In the genomic region with DNA sequence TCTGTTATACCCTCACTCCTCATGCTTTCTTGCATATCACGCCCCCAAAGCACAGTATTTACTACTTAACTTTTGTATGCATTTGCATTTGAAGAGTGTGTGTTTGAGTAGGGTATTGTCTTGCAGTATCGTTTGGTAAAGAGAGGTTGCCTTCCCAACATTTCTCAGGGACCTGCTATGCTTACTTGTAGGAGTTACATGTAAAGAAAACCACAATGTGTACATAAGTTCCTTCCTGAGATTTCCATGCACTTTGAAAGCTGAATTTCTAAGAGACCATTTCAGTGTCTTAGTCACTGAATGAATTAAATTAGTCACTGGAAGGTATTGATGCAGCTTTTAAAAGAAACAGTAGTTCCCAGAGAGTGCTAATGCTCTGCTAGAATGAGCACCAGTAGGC, we compare ENCODE assay signal across 24 cellular contexts.
DNase-seq lines count a peak whose midpoint lies in the region; ATAC-seq and TF ChIP-seq lines count a peak whose summit lies in the region.
"Had no signal": no experiment of that assay in that cellular context is flagged by ENCODE, and none has a peak within 500 bp of the region (broad histone marks: within the 10 kb centered on the region; RNA-seq: fewer than 3 reads in every experiment).

No MANE protein-coding gene starts in this region.

- H3K4me1 Mint-ChIP-seq in activated naive CD4-positive, alpha-beta T cell treated with anti-CD3 and anti-CD28 coated beads, Interleukin-2, amount 50 U/mL, for 24 hours, result peaks cover 4% of the 10 kb centered on the region
- H3K4me1 Mint-ChIP-seq in stimulated activated naive B cell treated with anti-CD40 and anti-IgM and Interleukin-4, amounts not matched to agents 10 μg/mL and 1 μg/mL and 100 μg/mL, for 72 hours, result no peaks in the 10 kb centered on the region
- H3K4me1 Mint-ChIP-seq: natural killer cell had no signal

- H3K9ac ChIP-seq in smooth muscle cell (ENCODE audit: low read depth), result no peak overlapping the region
- H3K9ac ChIP-seq: parathyroid adenoma had no signal

- no peaks in the 10 kb centered on the region for H3K9me3 Mint-ChIP-seq in activated naive CD4-positive, alpha-beta T cell treated with anti-CD3 and anti-CD28 coated beads, Interleukin-2, amount 50 U/mL, for 24 hours
- no peaks in the 10 kb centered on the region for H3K9me3 Mint-ChIP-seq in stimulated activated naive B cell treated with anti-CD40 and anti-IgM and Interleukin-4, amounts not matched to agents 10 μg/mL and 1 μg/mL and 100 μg/mL, for 72 hours
- H3K9me3 Mint-ChIP-seq: natural killer cell; stimulated activated naive CD8-positive, alpha-beta T cell treated with anti-CD3 and anti-CD28 coated beads, Interleukin-15, Interleukin-2, amounts not matched to agents 100 ng/mL and 50 ng/mL, for 24 hours had no signal

- TF ChIP-seq CTCF in RWPE2 (IDR thresholded peaks at IDR 0.05; ENCODE audit: poor library complexity, severe bottlenecking), result no peak
- TF ChIP-seq CTCF in foreskin fibroblast (IDR thresholded peaks at IDR 0.05; ENCODE audit: low read depth, low read length), result no peak
- no peak for TF ChIP-seq CTCF in smooth muscle cell (IDR thresholded peaks at IDR 0.05; ENCODE audit: borderline replicate concordance, insufficient read depth, poor library complexity, severe bottlenecking)

- no peak for DNase-seq in activated naive CD4-positive, alpha-beta T cell (lab: John Stamatoyannopoulos, UW)
- no peak for DNase-seq in RWPE2 (ENCODE audit: low spot score)
- DNase-seq in foreskin fibroblast, result peak; percentile 7 to 27
- no peak for DNase-seq in smooth muscle cell (lab: John Stamatoyannopoulos, UW; ENCODE audit: unreplicated experiment)
- DNase-seq in left ventricle myocardium superior, result no peak
- DNase-seq in stimulated activated naive B cell treated with anti-CD40 and anti-IgM and Interleukin-4, amounts not matched to agents 10 μg/mL and 1 μg/mL and 100 μg/mL, for 72 hours, result no peak
- DNase-seq: 8988T; activated CD4-positive, alpha-beta T cell treated with anti-CD3 and anti-CD28 coated beads for 1 hour; dorsolateral prefrontal cortex; GDM1; kidney; mesendoderm; natural killer cell; NCI-H1694; NCI-H2227 treated with DMSO at 0.1 percent for 48 hours; NCI-H82; RPMI8226; stimulated activated CD4-positive, alpha-beta T cell treated with anti-CD3 and anti-CD28 coated beads, Interleukin-2, amount 100 ng/mL, for 24 hours; transverse colon had no signal

- no peaks in the 10 kb centered on the region for H3K79me2 ChIP-seq in smooth muscle cell (ENCODE audit: low read depth)
- H3K79me2 ChIP-seq: parathyroid adenoma had no signal

- H2AFZ ChIP-seq in smooth muscle cell (ENCODE audit: low read depth), result no peak overlapping the region
- H2AFZ ChIP-seq: parathyroid adenoma had no signal

- ATAC-seq in RWPE2 (ENCODE audit: low read depth), result peak; percentile 68
- ATAC-seq in left ventricle myocardium superior, result no peak
- ATAC-seq in GM18861 (IDR thresholded peaks at IDR 0.05; ENCODE audit: unreplicated experiment), result no peak
- ATAC-seq in stimulated activated naive B cell treated with anti-CD40 and anti-IgM and Interleukin-4, amounts not matched to agents 10 μg/mL and 1 μg/mL and 100 μg/mL, for 72 hours (replicated peaks), result no peak
- ATAC-seq: HCT116, natural killer cell had no signal

- intact Hi-C loops in left ventricle myocardium superior (cut with micrococcal nuclease), result loop anchor here (10.0 kb wide), 2 partner anchors 521 to 989 kb away; no protein-coding TSS in a partner anchor

- H3K36me3 Mint-ChIP-seq in activated naive CD4-positive, alpha-beta T cell treated with anti-CD3 and anti-CD28 coated beads, Interleukin-2, amount 50 U/mL, for 24 hours, result no peaks in the 10 kb centered on the region
- no peaks in the 10 kb centered on the region for H3K36me3 Mint-ChIP-seq in stimulated activated naive B cell treated with anti-CD40 and anti-IgM and Interleukin-4, amounts not matched to agents 10 μg/mL and 1 μg/mL and 100 μg/mL, for 72 hours
- H3K36me3 Mint-ChIP-seq: natural killer cell had no signal

- peak overlapping the region; percentile 52 for H3K27ac Mint-ChIP-seq in activated naive CD4-positive, alpha-beta T cell treated with anti-CD3 and anti-CD28 coated beads, Interleukin-2, amount 50 U/mL, for 24 hours
- H3K27ac Mint-ChIP-seq in stimulated activated naive B cell treated with anti-CD40 and anti-IgM and Interleukin-4, amounts not matched to agents 10 μg/mL and 1 μg/mL and 100 μg/mL, for 72 hours, result no peak overlapping the region
- H3K27ac Mint-ChIP-seq: natural killer cell; stimulated activated naive CD8-positive, alpha-beta T cell treated with anti-CD3 and anti-CD28 coated beads, Interleukin-15, Interleukin-2, amounts not matched to agents 100 ng/mL and 50 ng/mL, for 24 hours had no signal

- H3K27me3 ChIP-seq in RWPE2 (ENCODE audit: insufficient read depth, poor library complexity, severe bottlenecking), result no peaks in the 10 kb centered on the region
- H3K27me3 ChIP-seq in smooth muscle cell (ENCODE audit: low read depth), result no peaks in the 10 kb centered on the region
- H3K27me3 ChIP-seq: dorsolateral prefrontal cortex, transverse colon had no signal

- H3K27ac ChIP-seq in RWPE2 (ENCODE audit: poor library complexity, severe bottlenecking), result no peak overlapping the region
- no peak overlapping the region for H3K27ac ChIP-seq in smooth muscle cell (ENCODE audit: low read depth)
- H3K27ac ChIP-seq: dorsolateral prefrontal cortex, parathyroid adenoma, transverse colon had no signal

- no peak overlapping the region for H3K4me3 ChIP-seq in RWPE2 (ENCODE audit: severe bottlenecking)
- no peak overlapping the region for H3K4me3 ChIP-seq in foreskin fibroblast (ENCODE audit: low read depth in 1 of 2, low read length in 2 of 2)
- no peak overlapping the region for H3K4me3 ChIP-seq in smooth muscle cell
- H3K4me3 ChIP-seq: dorsolateral prefrontal cortex, transverse colon had no signal

- no peaks in the 10 kb centered on the region for H3F3A ChIP-seq in smooth muscle cell (ENCODE audit: low read depth)

- H3K36me3 ChIP-seq in RWPE2 (ENCODE audit: low read depth) (no peaks in the 10 kb centered on the region), smooth muscle cell (ENCODE audit: low read depth) (no peaks in the 10 kb centered on the region)
- H3K36me3 ChIP-seq: transverse colon had no signal

- H3K9me3 ChIP-seq in RWPE2 (ENCODE audit: severe bottlenecking), result no peaks in the 10 kb centered on the region
- H3K9me3 ChIP-seq in smooth muscle cell (replicated peaks; ENCODE audit: low read depth), result no peaks in the 10 kb centered on the region
- H3K9me3 ChIP-seq: transverse colon had no signal

- no peaks in the 10 kb centered on the region for H4K20me1 ChIP-seq in smooth muscle cell (ENCODE audit: low read depth)

- no peak overlapping the region for H3K4me3 Mint-ChIP-seq in activated naive CD4-positive, alpha-beta T cell treated with anti-CD3 and anti-CD28 coated beads, Interleukin-2, amount 50 U/mL, for 24 hours
- no peak overlapping the region for H3K4me3 Mint-ChIP-seq in stimulated activated naive B cell treated with anti-CD40 and anti-IgM and Interleukin-4, amounts not matched to agents 10 μg/mL and 1 μg/mL and 100 μg/mL, for 72 hours
- H3K4me3 Mint-ChIP-seq: natural killer cell; stimulated activated naive CD8-positive, alpha-beta T cell treated with anti-CD3 and anti-CD28 coated beads, Interleukin-15, Interleukin-2, amounts not matched to agents 100 ng/mL and 50 ng/mL, for 24 hours had no signal

- WGBS in smooth muscle cell (ENCODE audit: low lambda C conversion rate), result 34% methylated on average over 2 of the region's 2 CpGs

- peak overlapping the region; percentile 2 for H3K4me2 ChIP-seq in smooth muscle cell

- peaks cover 20% of the 10 kb centered on the region for H3K27me3 Mint-ChIP-seq in activated naive CD4-positive, alpha-beta T cell treated with anti-CD3 and anti-CD28 coated beads, Interleukin-2, amount 50 U/mL, for 24 hours
- no peaks in the 10 kb centered on the region for H3K27me3 Mint-ChIP-seq in stimulated activated naive B cell treated with anti-CD40 and anti-IgM and Interleukin-4, amounts not matched to agents 10 μg/mL and 1 μg/mL and 100 μg/mL, for 72 hours

- H3K4me1 ChIP-seq in RWPE2 (ENCODE audit: insufficient read depth, poor library complexity, severe bottlenecking) (no peaks in the 10 kb centered on the region), smooth muscle cell (ENCODE audit: low read depth) (peaks cover 15% of the 10 kb centered on the region)
- H3K4me1 ChIP-seq: parathyroid adenoma, transverse colon had no signal

Comparison
In these comparisons a context has a peak if more than half of its experiments do, and no peak if none do; other contexts are left out.
1. DNase-seq: peak in foreskin fibroblast (2 of 2); none in activated naive CD4-positive, alpha-beta T cell (0 of 4), RWPE2 (single experiment), smooth muscle cell (single experiment), left ventricle myocardium superior (single experiment) and stimulated activated naive B cell treated with anti-CD40 and anti-IgM and Interleukin-4, amounts not matched to agents 10 μg/mL and 1 μg/mL and 100 μg/mL, for 72 hours (single experiment).